Comparison of ENCODE assay signal across 8 cellular contexts in the genomic region with DNA sequence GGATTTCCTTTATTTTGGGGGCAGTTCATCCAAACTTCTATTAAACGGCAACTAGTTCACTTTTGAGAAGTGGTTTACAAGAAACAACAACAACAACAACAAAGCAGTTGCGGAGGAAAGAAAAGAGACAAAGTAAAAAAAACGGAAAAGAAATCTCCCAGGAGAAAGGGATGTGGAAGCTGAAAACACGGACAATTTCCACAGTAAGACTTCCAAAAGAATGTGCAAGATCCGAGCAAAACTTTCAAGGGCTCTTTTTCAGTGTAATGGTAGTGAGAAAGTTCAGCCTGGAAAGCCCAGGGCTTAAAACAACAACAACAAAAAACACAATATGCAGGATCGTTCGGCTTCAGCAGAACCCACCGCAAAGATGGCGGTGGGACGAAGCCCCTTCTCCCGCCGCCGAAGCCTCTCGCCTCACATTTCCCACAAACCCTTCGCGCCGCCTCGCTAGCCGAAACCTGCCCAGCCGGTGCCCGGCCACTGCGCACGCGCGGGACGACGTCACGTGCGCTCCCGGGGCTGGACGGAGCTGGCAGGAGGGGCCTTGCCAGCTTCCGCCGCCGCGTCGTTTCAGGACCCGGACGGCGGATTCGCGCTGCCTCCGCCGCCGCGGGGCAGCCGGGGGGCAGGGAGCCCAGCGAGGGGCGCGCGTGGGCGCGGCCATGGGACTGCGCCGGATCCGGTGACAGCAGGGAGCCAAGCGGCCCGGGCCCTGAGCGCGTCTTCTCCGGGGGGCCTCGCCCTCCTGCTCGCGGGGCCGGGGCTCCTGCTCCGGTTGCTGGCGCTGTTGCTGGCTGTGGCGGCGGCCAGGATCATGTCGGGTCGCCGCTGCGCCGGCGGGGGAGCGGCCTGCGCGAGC. TPM values are rescaled to one million over a fixed set of nuclear protein-coding genes. Genes with fewer than 3 reads are reported as not detected.
A peak's percentile ranks its signal among the peaks of the same experiment; 100 is the strongest.
DNase-seq lines count a peak whose midpoint lies in the region; ATAC-seq and TF ChIP-seq lines count a peak whose summit lies in the region.

A gene (plus strand): TSS at position 553 of the 862 bp plus-strand sequence. CDS start 265 bp downstream, at position 818.

- H3K4me3 ChIP-seq in BE2C (ENCODE audit: low read depth, low read length): peak within 1 kb of the TSS; percentile 78
- peak within 1 kb of the TSS; percentile 94 for H3K4me3 ChIP-seq in choroid plexus epithelial cell (ENCODE audit: low read depth, low read length)

- DNase-seq in BE2C: peak; percentile 96
- DNase-seq in GM19238 (ENCODE audit: insufficient read length, low spot score): peak; percentile 86
- peak; percentile 32 for DNase-seq in NCI-H524 treated with DMSO at 0.1 percent for 48 hours (lab: John Stamatoyannopoulos, UW)
- peak; percentile 87 to 90 for DNase-seq in activated CD4-positive, alpha-beta T cell treated with anti-CD3 and anti-CD28 coated beads for 4 hours
- DNase-seq in choroid plexus epithelial cell (ENCODE audit: low read depth): peak; percentile 94
- DNase-seq in kidney glomerular epithelial cell (lab: John Stamatoyannopoulos, UW): peak; percentile 78
- DNase-seq in stimulated activated CD4-positive, alpha-beta T cell treated with anti-CD3 and anti-CD28 coated beads, Interleukin-15, amount 100 ng/mL, for 48 hours (ENCODE audit: low read depth in 2 of 2): peak; percentile 87 to 89

- H3K9me3 ChIP-seq in BE2C: no peaks in the 10 kb centered on the region

- no peaks in the 10 kb centered on the region for H3K27me3 ChIP-seq in BE2C

- ATAC-seq in HG03439 (IDR thresholded peaks at IDR 0.05; ENCODE audit: unreplicated experiment): peak; percentile 76

- H3K36me3 ChIP-seq in BE2C: peaks cover 12% of the 10 kb centered on the region

- H3K4me1 ChIP-seq in BE2C: no peaks in the 10 kb centered on the region

- TF ChIP-seq CTCF in BE2C (IDR thresholded peaks at IDR 0.05; ENCODE audit: low read depth, low read length) (no peak), choroid plexus epithelial cell (conservative IDR thresholded peaks at IDR 0.05; ENCODE audit: low read depth, low read length) (no peak)

RNA-seq across cellular contexts. Expression of the gene that starts here (rescaled TPM):
- polyA plus RNA-seq in BE2C (2012; ENCODE audit: insufficient read depth, insufficient read length, low read depth): 17.1 TPM

Comparison
In these comparisons a context has a peak if more than half of its experiments do, and no peak if none do; other contexts are left out.
1. Peak in every context shown above with its lines: DNase-seq, ATAC-seq and H3K4me3 ChIP-seq.
2. DNase-seq: peak in every context shown above with its lines; median percentile 96 in BE2C; 94 in choroid plexus epithelial cell; 88 in activated CD4-positive, alpha-beta T cell treated with anti-CD3 and anti-CD28 coated beads for 4 hours; 88 in stimulated activated CD4-positive, alpha-beta T cell treated with anti-CD3 and anti-CD28 coated beads, Interleukin-15, amount 100 ng/mL, for 48 hours; 86 in GM19238; 78 in kidney glomerular epithelial cell; 32 in NCI-H524 treated with DMSO at 0.1 percent for 48 hours.